In genomic region chr15:90160781-90161727, GRCh38 we compare ENCODE assay signal across 1 cellular context.
A peak's percentile ranks its signal among the peaks of the same experiment; 100 is the strongest.
TF ChIP-seq lines count a peak whose summit lies in the region.

No MANE protein-coding gene starts in this region.

TF ChIP-seq in HepG2, 621 proteins besides CTCF, POLR2A, EP300 and RAD21 (continued from another document and continues in another):
- TF ChIP-seq ZNF800 (CRISPR knock-in tag; IDR thresholded peaks at IDR 0.05) (peak; percentile 48; the same call in 1 of the 2 replicates), ZFP36L1 (CRISPR knock-in tag; IDR thresholded peaks at IDR 0.05) (no peak), FOXA3 (CRISPR knock-in tag; IDR thresholded peaks at IDR 0.05) (peak; percentile 59), ETV5 (CRISPR knock-in tag; IDR thresholded peaks at IDR 0.05; ENCODE audit: borderline replicate concordance) (peak; percentile 47; the same call in 1 of the 2 replicates), ZNF598 (CRISPR knock-in tag; IDR thresholded peaks at IDR 0.05; ENCODE audit: borderline replicate concordance) (0 out of 2 replicates have a peak, but pooled peaks have one; percentile 40), SOX6 (IDR thresholded peaks at IDR 0.05) (no peak), SOX6 (CRISPR knock-in tag; IDR thresholded peaks at IDR 0.05) (peak; percentile 51), NRL (CRISPR knock-in tag; IDR thresholded peaks at IDR 0.05; ENCODE audit: borderline replicate concordance) (no peak), NCOR1 (IDR thresholded peaks at IDR 0.05; ENCODE audit: borderline replicate concordance, low read length) (0 out of 2 replicates have a peak, but pooled peaks have one; percentile 25), SIN3B (IDR thresholded peaks at IDR 0.05; ENCODE audit: low read length) (no peak), SKIL (CRISPR knock-in tag; IDR thresholded peaks at IDR 0.05; ENCODE audit: borderline replicate concordance) (peak; percentile 51; the same call in 1 of the 2 replicates), ZNF264 (CRISPR knock-in tag; IDR thresholded peaks at IDR 0.05) (0 out of 2 replicates have a peak, but pooled peaks have one; percentile 29), MTF2 (CRISPR knock-in tag; IDR thresholded peaks at IDR 0.05; ENCODE audit: borderline replicate concordance) (no peak; the same call in 1 of the 2 replicates), ZNF570 (CRISPR knock-in tag; IDR thresholded peaks at IDR 0.05; ENCODE audit: borderline replicate concordance) (no peak), ZFP37 (CRISPR knock-in tag; IDR thresholded peaks at IDR 0.05; ENCODE audit: borderline replicate concordance) (0 out of 2 replicates have a peak, but pooled peaks have one; percentile 50), ZNF574 (CRISPR knock-in tag; IDR thresholded peaks at IDR 0.05) (peak; percentile 15; the same call in 1 of the 2 replicates), NR2F1 (CRISPR knock-in tag; IDR thresholded peaks at IDR 0.05) (peak in 1 of 2 experiments; percentile 47; a peak in 2 of 4 replicates), BHLHE40 (IDR thresholded peaks at IDR 0.05; ENCODE audit: low read length) (no peak), ZNF207 (IDR thresholded peaks at IDR 0.05; ENCODE audit: borderline replicate concordance) (no peak), CSRNP2 (CRISPR knock-in tag; conservative IDR thresholded peaks at IDR 0.05; ENCODE audit: low read depth) (no peak), SNRNP70 (IDR thresholded peaks at IDR 0.05; ENCODE audit: low read depth, low read length) (no peak), TEAD3 (CRISPR knock-in tag; optimal IDR thresholded peaks at IDR 0.05; ENCODE audit: borderline replicate concordance) (peak; percentile 42), SOX13 (IDR thresholded peaks at IDR 0.05) (no peak), SOX13 (CRISPR knock-in tag; conservative IDR thresholded peaks at IDR 0.05 in 1 of 2, IDR thresholded peaks at IDR 0.05 in 1 of 2) (peak in 1 of 2 experiments; percentile 36; a peak in 1 of 4 replicates), CEBPG (CRISPR knock-in tag; IDR thresholded peaks at IDR 0.05) (no peak), ZBTB20 (CRISPR knock-in tag; IDR thresholded peaks at IDR 0.05; ENCODE audit: borderline replicate concordance, low read depth) (peak; percentile 13; the same call in 1 of the 2 replicates), ZFP62 (CRISPR knock-in tag; IDR thresholded peaks at IDR 0.05) (0 out of 2 replicates have a peak, but pooled peaks have one; percentile 58), ELF3 (CRISPR knock-in tag; IDR thresholded peaks at IDR 0.05) (peak; percentile 76), ESRRA (CRISPR knock-in tag; IDR thresholded peaks at IDR 0.05; ENCODE audit: low read depth) (0 out of 2 replicates have a peak, but pooled peaks have one; percentile 55), KDM5A (IDR thresholded peaks at IDR 0.05; ENCODE audit: borderline replicate concordance, low read length) (no peak), ZNF224 (CRISPR knock-in tag; IDR thresholded peaks at IDR 0.05) (no peak), BORCS8-MEF2B (CRISPR knock-in tag; IDR thresholded peaks at IDR 0.05) (no peak), ZNF280D (CRISPR knock-in tag; IDR thresholded peaks at IDR 0.05) (peak; percentile 84), HDAC1 (CRISPR knock-in tag; IDR thresholded peaks at IDR 0.05) (peak; percentile 44; the same call in 1 of the 2 replicates), MLXIP (CRISPR knock-in tag; IDR thresholded peaks at IDR 0.05; ENCODE audit: borderline replicate concordance) (no peak), RFXAP (CRISPR knock-in tag; IDR thresholded peaks at IDR 0.05; ENCODE audit: borderline replicate concordance) (no peak), ZNF12 (CRISPR knock-in tag; IDR thresholded peaks at IDR 0.05) (no peak), ZBTB26 (CRISPR knock-in tag; IDR thresholded peaks at IDR 0.05; ENCODE audit: borderline replicate concordance) (peak; percentile 52; the same call in 1 of the 2 replicates), HMGXB4 (CRISPR knock-in tag; IDR thresholded peaks at IDR 0.05; ENCODE audit: borderline replicate concordance in 1 of 2, low read depth in 1 of 2) (peak in 1 of 2 experiments; percentile 31; a peak in 2 of 4 replicates), ZBTB39 (CRISPR knock-in tag; IDR thresholded peaks at IDR 0.05) (no peak), IKZF4 (CRISPR knock-in tag; IDR thresholded peaks at IDR 0.05; ENCODE audit: borderline replicate concordance, low read depth, not compliant biosample characterization) (no peak)
